ENCODE assay signal across 17 cellular contexts in genomic region chr2:100614455-100615000, GRCh38. TPM values are rescaled to one million over a fixed set of nuclear protein-coding genes. Genes with fewer than 3 reads are reported as not detected.
DNase-seq lines count a peak whose midpoint lies in the region; ATAC-seq, FAIRE-seq and TF ChIP-seq lines count a peak whose summit lies in the region.
"Had no signal": no experiment of that assay in that cellular context is flagged by ENCODE, and none has a peak within 500 bp of the region (broad histone marks: within the 10 kb centered on the region; RNA-seq: fewer than 3 reads in every experiment).

No MANE protein-coding gene starts in this region.

- H4K8ac ChIP-seq in H1 (ENCODE audit: extremely low read depth, insufficient read depth, low read length): peak overlapping the region; percentile 79

- H3K79me2 ChIP-seq in H1 (ENCODE audit: control insufficient read depth in 1 of 2, insufficient read depth in 2 of 2, low read length in 2 of 2): no peaks in the 10 kb centered on the region

- H3K9me3 Mint-ChIP-seq in naive thymus-derived CD4-positive, alpha-beta T cell: peaks cover 0 to 3% (median 0%) of the 10 kb centered on the region in 11 donors
- no peaks in the 10 kb centered on the region for H3K9me3 Mint-ChIP-seq in type B pancreatic cell
- H3K9me3 Mint-ChIP-seq in activated naive CD8-positive, alpha-beta T cell treated with anti-CD3 and anti-CD28 coated beads for 36 hours: no peaks in the 10 kb centered on the region
- H3K9me3 Mint-ChIP-seq: CD4-positive, alpha-beta T cell had no signal

- H2BK12ac ChIP-seq in H1 (ENCODE audit: low read depth, low read length): no peak overlapping the region

- no peak overlapping the region for H3K4me3 ChIP-seq in H1 (ENCODE audit: extremely low read depth in 1 of 4, insufficient read depth in 2 of 4, low read depth in 3 of 4, low read length in 4 of 4)
- H3K4me3 ChIP-seq in naive thymus-derived CD4-positive, alpha-beta T cell (ENCODE audit: low read length): no peak overlapping the region
- H3K4me3 ChIP-seq in colonic mucosa: no peak overlapping the region
- H3K4me3 ChIP-seq: A549, HAP-1 had no signal

- H3K27ac ChIP-seq in H1 (ENCODE audit: low read depth, low read length): no peak overlapping the region
- no peak overlapping the region for H3K27ac ChIP-seq in naive thymus-derived CD4-positive, alpha-beta T cell (ENCODE audit: low read depth, low read length)
- no peak overlapping the region for H3K27ac ChIP-seq in colonic mucosa
- H3K27ac ChIP-seq: 22Rv1, A549, C4-2B had no signal

- no peak overlapping the region for H3K4me3 Mint-ChIP-seq in naive thymus-derived CD4-positive, alpha-beta T cell
- H3K4me3 Mint-ChIP-seq in type B pancreatic cell: no peak overlapping the region
- H3K4me3 Mint-ChIP-seq in activated naive CD8-positive, alpha-beta T cell treated with anti-CD3 and anti-CD28 coated beads for 36 hours: no peak overlapping the region
- H3K4me3 Mint-ChIP-seq: CD4-positive, alpha-beta T cell had no signal

- H2BK120ac ChIP-seq in H1 (replicated peaks; ENCODE audit: low read depth, low read length): no peak overlapping the region

- TF ChIP-seq CTCF in H1 (IDR thresholded peaks at IDR 0.05; ENCODE audit: control extremely low read depth in 1 of 3, insufficient read depth in 1 of 3, low read depth in 1 of 3, low read length in 3 of 3) (no peak), type B pancreatic cell (conservative IDR thresholded peaks at IDR 0.05) (no peak), colonic mucosa (IDR thresholded peaks at IDR 0.05) (no peak)

- 96% methylated on average over 7 of the region's 11 CpGs; no CpG with 5 or more reads in 1 of the 2 experiments for WGBS in H1 (ENCODE audit: extremely low coverage in 1 of 2, insufficient coverage in 1 of 2, insufficient read length in 1 of 2, insufficient replicate concordance in 2 of 2, low coverage in 1 of 2, low lambda C conversion rate in 2 of 2, missing lambda C conversion rate in 1 of 2), 2 experiments

- CTCF ChIA-PET in H1 (lab: Charles Lee; ENCODE audit: partially characterized antibody): interaction anchor here (0.6 kb wide), 1 partner anchor 24 kb away, joined by 3 read pairs; no protein-coding TSS in a partner anchor
- CTCF ChIA-PET in naive thymus-derived CD4-positive, alpha-beta T cell (lab: Charles Lee): interaction anchor here (1.0 kb wide), 1 partner anchor 16 kb away, joined by 3 read pairs; no protein-coding TSS in a partner anchor

- H3K27me3 ChIP-seq in H1 (replicated peaks in 1 of 4; ENCODE audit: control insufficient read depth in 3 of 4, extremely low read depth in 1 of 4, insufficient read depth in 3 of 4, low read length in 3 of 4) (no peaks in the 10 kb centered on the region), colonic mucosa (no peaks in the 10 kb centered on the region)
- H3K27me3 ChIP-seq in naive thymus-derived CD4-positive, alpha-beta T cell (ENCODE audit: control insufficient read depth in 2 of 2, insufficient read depth in 2 of 2, low read length in 2 of 2): no peaks in the 10 kb centered on the region

- H3K9ac ChIP-seq in H1 (replicated peaks in 1 of 4; ENCODE audit: extremely low read depth in 1 of 4, low read depth in 3 of 4, low read length in 3 of 4) (no peak overlapping the region), colonic mucosa (ENCODE audit: low read depth in 2 of 2, low read length in 2 of 2) (no peak overlapping the region)

- intact Hi-C loops in naive thymus-derived CD4-positive, alpha-beta T cell (cut with micrococcal nuclease): loop anchor here (5.0 kb wide), 3 partner anchors 43 to 538 kb away; partner anchors contain the start of genes NPAS2 (in 1 of the 2) and TBC1D8 (in 1 of the 2)
- intact Hi-C loops in colonic mucosa (cut with DNase I): no loop called here

- TF ChIP-seq EP300 in H1 (IDR thresholded peaks at IDR 0.05; ENCODE audit: borderline replicate concordance in 1 of 2, low read depth in 2 of 2, low read length in 2 of 2): no peak

- H2BK20ac ChIP-seq in H1 (ENCODE audit: low read length): no peak overlapping the region

- H3K27ac Mint-ChIP-seq in naive thymus-derived CD4-positive, alpha-beta T cell: peak overlapping the region in 5 of 9 donors; percentile 1 to 60 (median 48)
- no peak overlapping the region for H3K27ac Mint-ChIP-seq in type B pancreatic cell
- H3K27ac Mint-ChIP-seq in activated naive CD8-positive, alpha-beta T cell treated with anti-CD3 and anti-CD28 coated beads for 36 hours: no peak overlapping the region
- H3K27ac Mint-ChIP-seq: CD4-positive, alpha-beta T cell had no signal

- no peak overlapping the region for H3K56ac ChIP-seq in H1 (replicated peaks; ENCODE audit: insufficient read length, low read depth, low read length)

- H3K4ac ChIP-seq in H1 (replicated peaks; ENCODE audit: insufficient read length, low read depth, low read length): no peak overlapping the region

- no peak overlapping the region for H4K5ac ChIP-seq in H1 (ENCODE audit: insufficient read length, low read depth, low read length)

- H3K23me2 ChIP-seq in H1 (ENCODE audit: low read depth, low read length): no peaks in the 10 kb centered on the region; the same call in 1 of the 2 replicates

- H3K14ac ChIP-seq in H1 (ENCODE audit: insufficient read length): no peak overlapping the region

- H2BK5ac ChIP-seq in H1 (ENCODE audit: low read depth, low read length): 0 out of 2 replicates have a peak overlapping the region, but pooled peaks have one; percentile 18

- H3K18ac ChIP-seq in H1 (ENCODE audit: extremely low read depth, low read length): no peak overlapping the region

- TF ChIP-seq RAD21 in H1 (IDR thresholded peaks at IDR 0.05 in 1 of 2, conservative IDR thresholded peaks at IDR 0.05 in 1 of 2; ENCODE audit: low read depth in 2 of 2, low read length in 2 of 2): no peak

- H4K91ac ChIP-seq in H1 (replicated peaks; ENCODE audit: insufficient read length, low read length): no peak overlapping the region

- TF ChIP-seq POLR2A in H1 (IDR thresholded peaks at IDR 0.05; ENCODE audit: control extremely low read depth in 1 of 2, low read depth in 2 of 2, low read length in 2 of 2): no peak

- no peak overlapping the region for H3K4me2 ChIP-seq in H1 (ENCODE audit: insufficient read depth in 1 of 2, low read depth in 2 of 2, low read length in 2 of 2)
- H3K4me2 ChIP-seq: A549 had no signal

- H3K27me3 Mint-ChIP-seq in naive thymus-derived CD4-positive, alpha-beta T cell: peaks cover 0 to 11% (median 0%) of the 10 kb centered on the region in 5 donors
- H3K27me3 Mint-ChIP-seq in type B pancreatic cell: peaks cover 10% of the 10 kb centered on the region
- no peaks in the 10 kb centered on the region for H3K27me3 Mint-ChIP-seq in activated naive CD8-positive, alpha-beta T cell treated with anti-CD3 and anti-CD28 coated beads for 36 hours
- H3K27me3 Mint-ChIP-seq: CD4-positive, alpha-beta T cell had no signal

- H3K9me3 ChIP-seq in H1 (ENCODE audit: insufficient read depth in 2 of 2, low read depth in 1 of 2, low read length in 1 of 2) (no peaks in the 10 kb centered on the region), colonic mucosa (no peaks in the 10 kb centered on the region)
- H3K9me3 ChIP-seq in naive thymus-derived CD4-positive, alpha-beta T cell (ENCODE audit: control insufficient read depth in 2 of 3, low read length in 3 of 3): no peaks in the 10 kb centered on the region
- H3K9me3 ChIP-seq: A549, Caco-2, HAP-1 had no signal

- no peak for FAIRE-seq in H1 (lab: Jason Lieb, UNC)
- FAIRE-seq: A549, D721Med had no signal

- no peaks in the 10 kb centered on the region for H4K20me1 ChIP-seq in H1 (replicated peaks in 1 of 2; ENCODE audit: control insufficient read depth in 1 of 2, insufficient read depth in 2 of 2, low read length in 2 of 2)

- peak; percentile 20 for DNase-seq in activated CD8-positive, alpha-beta memory T cell treated with anti-CD3 and anti-CD28 coated beads, Interleukin-2, amount 50 U/mL, for 48 hours
- no peak for DNase-seq in activated CD8-positive, alpha-beta memory T cell treated with anti-CD3 and anti-CD28 coated beads, Interleukin-2, amount 50 U/mL, for 4 hours
- DNase-seq in H1 (ENCODE audit: low read depth in 1 of 2, low spot score in 2 of 2) (no peak), type B pancreatic cell (ENCODE audit: extremely low spot score, unreplicated experiment) (peak; percentile 57), colonic mucosa (no peak)
- DNase-seq in naive thymus-derived CD4-positive, alpha-beta T cell: no peak
- DNase-seq in activated naive CD8-positive, alpha-beta T cell treated with anti-CD3 and anti-CD28 coated beads for 36 hours: no peak
- DNase-seq: AML-193; Caco-2; CD4-positive, alpha-beta T cell; GF-D8 had no signal

- no peak overlapping the region for H2BK15ac ChIP-seq in H1 (ENCODE audit: low read length)

- no peaks in the 10 kb centered on the region for H3K36me3 Mint-ChIP-seq in naive thymus-derived CD4-positive, alpha-beta T cell
- no peaks in the 10 kb centered on the region for H3K36me3 Mint-ChIP-seq in type B pancreatic cell
- no peaks in the 10 kb centered on the region for H3K36me3 Mint-ChIP-seq in activated naive CD8-positive, alpha-beta T cell treated with anti-CD3 and anti-CD28 coated beads for 36 hours

- H3K4me1 ChIP-seq in H1 (replicated peaks in 1 of 4; ENCODE audit: control insufficient read depth in 3 of 4, insufficient read depth in 4 of 4, low read length in 3 of 4) (no peaks in the 10 kb centered on the region), colonic mucosa (no peaks in the 10 kb centered on the region)
- peaks cover 0 to 4% of the 10 kb centered on the region in 2 donors for H3K4me1 ChIP-seq in naive thymus-derived CD4-positive, alpha-beta T cell (ENCODE audit: control insufficient read depth in 2 of 2, insufficient read depth in 2 of 2, low read length in 2 of 2)
- H3K4me1 ChIP-seq: A549, Caco-2, HAP-1 had no signal

- H2AFZ ChIP-seq in H1 (ENCODE audit: low read length): no peak overlapping the region

- no peak overlapping the region for H2AK5ac ChIP-seq in H1 (ENCODE audit: low read depth, low read length)

- no peaks in the 10 kb centered on the region for H3K79me1 ChIP-seq in H1 (ENCODE audit: low read depth, low read length)

- H3K23ac ChIP-seq in H1 (ENCODE audit: insufficient read length): no peak overlapping the region

- ATAC-seq in naive thymus-derived CD4-positive, alpha-beta T cell: no peak
- ATAC-seq in GM19467 (IDR thresholded peaks at IDR 0.05; ENCODE audit: unreplicated experiment): no peak
- ATAC-seq: A549 had no signal

- H3K36me3 ChIP-seq in H1 (ENCODE audit: control insufficient read depth in 2 of 4, insufficient read depth in 4 of 4, low read length in 3 of 4) (no peaks in the 10 kb centered on the region), colonic mucosa (no peaks in the 10 kb centered on the region)
- no peaks in the 10 kb centered on the region for H3K36me3 ChIP-seq in naive thymus-derived CD4-positive, alpha-beta T cell (ENCODE audit: control insufficient read depth in 2 of 3, insufficient read depth in 3 of 3, low read length in 3 of 3)
- H3K36me3 ChIP-seq: HAP-1 had no signal

- POLR2A ChIA-PET in H1 (lab: Charles Lee; ENCODE audit: partially characterized antibody): no interaction called here
- POLR2A ChIA-PET in naive thymus-derived CD4-positive, alpha-beta T cell (lab: Charles Lee): no interaction called here

- H3K4me1 Mint-ChIP-seq in naive thymus-derived CD4-positive, alpha-beta T cell: peaks cover 4 to 35% (median 15%) of the 10 kb centered on the region in 7 donors
- no peaks in the 10 kb centered on the region for H3K4me1 Mint-ChIP-seq in type B pancreatic cell (ENCODE audit: unreplicated experiment)
- no peaks in the 10 kb centered on the region for H3K4me1 Mint-ChIP-seq in activated naive CD8-positive, alpha-beta T cell treated with anti-CD3 and anti-CD28 coated beads for 36 hours

RNA-seq across cellular contexts. Expression of gene PDCL3, which starts 51.7 kb away (rescaled TPM):
- total RNA-seq in H1 (2021; fragmentation: NEBNext Ultra II Directional; extraction: Animal tissue kit (Norgen Biotek cat#: 25700)): 29.4 TPM in 2 replicates
- 9.5 and 19.8 TPM in 2 replicates for polyA plus RNA-seq in H1 (2011; rRNA removed)
- polyA plus RNA-seq in H1 (2011; cell fraction: cytosol; rRNA removed): 24.7 TPM
- 3.8 TPM for polyA plus RNA-seq in H1 (2011; cell fraction: nucleus; rRNA removed)
- polyA plus RNA-seq in H1 (2012, experiment 1 of 2): 31.3 to 48.6 TPM (median 33.8 TPM) in 4 replicates
- 12.3 TPM for polyA plus RNA-seq in H1 (2012, experiment 2 of 2)
- 26.4 TPM for polyA plus RNA-seq in H1 (2013, experiment 1 of 2)
- polyA plus RNA-seq in H1 (2013, experiment 2 of 2): 27.4 TPM
- 7.6 and 9.7 TPM in 2 replicates for polyA minus RNA-seq in H1 (2011; rRNA and poly(A)+ RNA removed)
- 7.1 TPM for polyA minus RNA-seq in H1 (2011; cell fraction: cytosol; rRNA and poly(A)+ RNA removed)
- 8.5 TPM for polyA minus RNA-seq in H1 (2011; cell fraction: nucleus; rRNA and poly(A)+ RNA removed)
- total RNA-seq in naive thymus-derived CD4-positive, alpha-beta T cell: 10 to 100 TPM; 16.6 to 31.9 (median 19.9) TPM
- polyA plus RNA-seq in naive thymus-derived CD4-positive, alpha-beta T cell: 10 to 100 TPM; 61.9 to 63.4 TPM
- total RNA-seq in type B pancreatic cell (ENCODE audit: low replicate concordance) (20.2 and 23.1 TPM in 2 replicates), colonic mucosa (10 to 100 TPM; 20.7 to 21.4 TPM)
- total RNA-seq in activated naive CD8-positive, alpha-beta T cell treated with anti-CD3 and anti-CD28 coated beads for 36 hours: 10 to 100 TPM; 42.6 to 45.4 TPM

Comparison
In these comparisons a context has a peak if more than half of its experiments do, and no peak if none do; other contexts are left out.
1. DNase-seq: peak in activated CD8-positive, alpha-beta memory T cell treated with anti-CD3 and anti-CD28 coated beads, Interleukin-2, amount 50 U/mL, for 48 hours (single experiment) and type B pancreatic cell (single experiment); none in activated CD8-positive, alpha-beta memory T cell treated with anti-CD3 and anti-CD28 coated beads, Interleukin-2, amount 50 U/mL, for 4 hours (single experiment), H1 (0 of 2), naive thymus-derived CD4-positive, alpha-beta T cell (0 of 9), colonic mucosa (single experiment) and activated naive CD8-positive, alpha-beta T cell treated with anti-CD3 and anti-CD28 coated beads for 36 hours (single experiment).
2. H3K27ac Mint-ChIP-seq: peak in naive thymus-derived CD4-positive, alpha-beta T cell (5 of 9); none in type B pancreatic cell (single experiment) and activated naive CD8-positive, alpha-beta T cell treated with anti-CD3 and anti-CD28 coated beads for 36 hours (single experiment).